ENCODE assay signal across 9 cellular contexts in genomic region chr4:70703695-70704332, GRCh38. TPM values are rescaled to one million over a fixed set of nuclear protein-coding genes. Genes with fewer than 3 reads are reported as not detected.
DNase-seq lines count a peak whose midpoint lies in the region; ATAC-seq and TF ChIP-seq lines count a peak whose summit lies in the region.
"Had no signal": no experiment of that assay in that cellular context is flagged by ENCODE, and none has a peak within 500 bp of the region (broad histone marks: within the 10 kb centered on the region; RNA-seq: fewer than 3 reads in every experiment).

No MANE protein-coding gene starts in this region.

- no peaks in the 10 kb centered on the region for H3K36me3 ChIP-seq in HCT116 (ENCODE audit: control insufficient read depth in 1 of 2, insufficient read depth in 2 of 2, low read length in 2 of 2)
- H3K36me3 ChIP-seq in OCI-LY1 (ENCODE audit: insufficient read depth, low read length): no peaks in the 10 kb centered on the region
- no peaks in the 10 kb centered on the region for H3K36me3 ChIP-seq in tibial nerve

- peak overlapping the region; percentile 79 for H3K4me2 ChIP-seq in HCT116 (ENCODE audit: low read length)
- peak overlapping the region; percentile 89 for H3K4me2 ChIP-seq in OCI-LY1 (ENCODE audit: low read length)

- POLR2A ChIA-PET in HCT116 (lab: Charles Lee): interaction anchor here (1.3 to 2.1 kb wide), 3 partner anchors 10 to 119 kb away, joined by 3 to 11 read pairs (median 4); no protein-coding TSS in a partner anchor

- H2AFZ ChIP-seq in HCT116 (ENCODE audit: low read depth, low read length, poor library complexity, severe bottlenecking) (peak overlapping the region; percentile 62), OCI-LY1 (ENCODE audit: low read length) (no peak overlapping the region)

- WGBS in tibial nerve, 2 donors: 1 to 3% methylated on average over 14 of the region's 14 CpGs

- H4K20me1 ChIP-seq in HCT116 (ENCODE audit: insufficient read depth): no peaks in the 10 kb centered on the region
- H4K20me1 ChIP-seq in OCI-LY1 (ENCODE audit: insufficient read depth, low read length): no peaks in the 10 kb centered on the region

- BruUV-seq in HCT116 (replicated peaks; lab: Mats Ljungman, UMichigan): TSS peak; percentile 95

- H3K9me3 ChIP-seq in HCT116 (ENCODE audit: control insufficient read depth in 1 of 2, insufficient read depth in 1 of 2, low read depth in 1 of 2, low read length in 2 of 2) (no peaks in the 10 kb centered on the region), OCI-LY1 (ENCODE audit: low read length) (no peaks in the 10 kb centered on the region), tibial nerve (no peaks in the 10 kb centered on the region)

- H3K9me2 ChIP-seq in HCT116 (ENCODE audit: insufficient read depth) (no peaks in the 10 kb centered on the region), OCI-LY1 (ENCODE audit: low read depth, low read length) (no peaks in the 10 kb centered on the region)

- H3K27me3 Mint-ChIP-seq in CD14-positive monocyte (ENCODE audit: low read depth in 3 of 3) (no peaks in the 10 kb centered on the region), memory B cell (no peaks in the 10 kb centered on the region)

- H3K27ac Mint-ChIP-seq in CD14-positive monocyte: peak overlapping the region; percentile 74 to 91 (median 83)
- peak overlapping the region; percentile 96 for H3K27ac Mint-ChIP-seq in memory B cell

- no peak for TF ChIP-seq RAD21 in HCT116 (IDR thresholded peaks at IDR 0.05; ENCODE audit: low read depth)

- TF ChIP-seq POLR2A in HCT116 (IDR thresholded peaks at IDR 0.05; ENCODE audit: borderline replicate concordance, extremely low read depth, insufficient read depth, insufficient read length): no peak
- no peak for TF ChIP-seq POLR2A in tibial nerve (IDR thresholded peaks at IDR 0.05)

- H3K4me3 ChIP-seq in HCT116 (replicated peaks in 1 of 2; ENCODE audit: low read depth in 1 of 2, low read length in 2 of 2): peak overlapping the region; percentile 64 to 70
- peak overlapping the region; percentile 73 for H3K4me3 ChIP-seq in OCI-LY1 (ENCODE audit: low read depth, low read length, poor library complexity, severe bottlenecking)
- H3K4me3 ChIP-seq in tibial nerve: peak overlapping the region; percentile 62 to 85 (median 82)

- CTCF ChIA-PET in HCT116 (lab: Charles Lee): interaction anchor here (1.0 to 1.3 kb wide), 3 partner anchors 15 to 33 kb away, joined by 3 to 5 read pairs (median 3); no protein-coding TSS in a partner anchor

- intact Hi-C loops in CD14-positive monocyte (cut with micrococcal nuclease): loop anchor here (2.0 to 10.0 kb wide), 3 partner anchors 15 to 51 kb away; partner anchors contain the start of gene UTP3 (in 1 of the 2)
- intact Hi-C loops in HCT116 (cut with micrococcal nuclease): loop anchor here (2.0 kb wide), 1 partner anchor 15 kb away; the partner anchor contains the start of gene UTP3

- H3K27ac ChIP-seq in HCT116 (ENCODE audit: low read depth, low read length) (peak overlapping the region; percentile 95), OCI-LY1 (ENCODE audit: low read depth, low read length, poor library complexity, severe bottlenecking) (peak overlapping the region; percentile 96), cingulate gyrus (ENCODE audit: low read depth, low read length) (peak overlapping the region; percentile 78), tibial nerve (peak overlapping the region; percentile 79 to 95 (median 90))

- TF ChIP-seq CTCF in CD14-positive monocyte (IDR thresholded peaks at IDR 0.05) (no peak), HCT116 (IDR thresholded peaks at IDR 0.05 in 2 of 3, conservative IDR thresholded peaks at IDR 0.05 in 1 of 3; ENCODE audit: borderline replicate concordance in 1 of 3, insufficient read depth in 1 of 3, low read depth in 2 of 3, low read length in 2 of 3) (no peak), OCI-LY1 (IDR thresholded peaks at IDR 0.05; ENCODE audit: low read length) (no peak), tibial nerve (IDR thresholded peaks at IDR 0.05) (no peak)

- no peak for DNase-seq in CD14-positive monocyte (ENCODE audit: low spot score)
- no peak for DNase-seq in HCT116 (ENCODE audit: low read depth, low spot score)
- no peak for DNase-seq in memory B cell (ENCODE audit: low spot score in 2 of 2)
- DNase-seq in tibial nerve (ENCODE audit: low spot score in 2 of 2): peak in 1 of 2 donors; percentile 23
- DNase-seq in activated CD4-positive, CD25-positive, alpha-beta regulatory T cell (lab: John Stamatoyannopoulos, UW): no peak

- H3K9me3 Mint-ChIP-seq in CD14-positive monocyte: no peaks in the 10 kb centered on the region
- H3K9me3 Mint-ChIP-seq in memory B cell: no peaks in the 10 kb centered on the region

- ATAC-seq in HCT116 (0 out of 2 replicates have a peak, but pooled peaks have one; percentile 1), memory B cell (ENCODE audit: low read depth) (no peak), HG02571 (IDR thresholded peaks at IDR 0.05; ENCODE audit: unreplicated experiment) (no peak)

- peaks cover 25% of the 10 kb centered on the region for H3K4me1 Mint-ChIP-seq in CD14-positive monocyte
- peaks cover 19% of the 10 kb centered on the region for H3K4me1 Mint-ChIP-seq in memory B cell

- H3K79me2 ChIP-seq in HCT116 (ENCODE audit: insufficient read depth, low read length): peaks cover 32% of the 10 kb centered on the region
- H3K79me2 ChIP-seq in OCI-LY1 (ENCODE audit: insufficient read depth, low read length): peaks cover 32% of the 10 kb centered on the region

- no peaks in the 10 kb centered on the region for H3F3A ChIP-seq in OCI-LY1 (ENCODE audit: insufficient read depth, low read length)

- H3K4me1 ChIP-seq in HCT116 (ENCODE audit: control insufficient read depth in 1 of 2, insufficient read depth in 2 of 2, low read length in 2 of 2) (peaks cover 19 to 28% of the 10 kb centered on the region in 2 experiments), OCI-LY1 (ENCODE audit: insufficient read depth, low read length, severe bottlenecking) (peaks cover 65% of the 10 kb centered on the region), tibial nerve (peaks cover 0 to 30% (median 14%) of the 10 kb centered on the region in 4 donors)

- RAD21 ChIA-PET in HCT116 (lab: Charles Lee; ENCODE audit: low non-redundant PET in 1 of 2, low total read pairs in 2 of 2, uncharacterized antibody in 2 of 2, unreplicated experiment in 2 of 2): no interaction called here

- no peak for TF ChIP-seq EP300 in tibial nerve (IDR thresholded peaks at IDR 0.05)

- H3K27me3 ChIP-seq in HCT116 (ENCODE audit: insufficient read depth, low read length) (no peaks in the 10 kb centered on the region), OCI-LY1 (ENCODE audit: insufficient read depth, low read length) (no peaks in the 10 kb centered on the region), tibial nerve (no peaks in the 10 kb centered on the region)

- peak overlapping the region; percentile 89 to 92 for H3K4me3 Mint-ChIP-seq in CD14-positive monocyte
- H3K4me3 Mint-ChIP-seq in memory B cell: peak overlapping the region; percentile 97

- H3K36me3 Mint-ChIP-seq in CD14-positive monocyte (no peaks in the 10 kb centered on the region), memory B cell (no peaks in the 10 kb centered on the region)

- H3K9ac ChIP-seq in HCT116 (ENCODE audit: low read length) (peak overlapping the region; percentile 77), OCI-LY1 (ENCODE audit: low read length) (peak overlapping the region; percentile 76)

TF ChIP-seq in HCT116, 20 proteins besides CTCF, POLR2A, EP300 and RAD21:
- TF ChIP-seq EGR1 (IDR thresholded peaks at IDR 0.05; ENCODE audit: low read depth) (no peak), SIN3A (IDR thresholded peaks at IDR 0.05; ENCODE audit: low read depth) (no peak; the same call in 1 of the 2 replicates), EZH2 (IDR thresholded peaks at IDR 0.05) (no peak), JUND (IDR thresholded peaks at IDR 0.05) (no peak; the same call in 1 of the 2 replicates), TCF7L2 (IDR thresholded peaks at IDR 0.05; ENCODE audit: borderline replicate concordance, extremely low read depth, insufficient read depth, insufficient read length) (no peak), FOSL1 (IDR thresholded peaks at IDR 0.05; ENCODE audit: low read depth) (0 out of 2 replicates have a peak, but pooled peaks have one; percentile 2), EZH2phosphoT487 (IDR thresholded peaks at IDR 0.05; ENCODE audit: borderline replicate concordance) (no peak), SRF (IDR thresholded peaks at IDR 0.05; ENCODE audit: low read depth) (no peak), CEBPB (IDR thresholded peaks at IDR 0.05; ENCODE audit: low read depth) (peak; percentile 81), YY1 (IDR thresholded peaks at IDR 0.05; ENCODE audit: extremely low read depth, insufficient replicate concordance, low read depth, low read length) (no peak), ATF3 (IDR thresholded peaks at IDR 0.05) (no peak), POLR2AphosphoS5 (IDR thresholded peaks at IDR 0.05; ENCODE audit: low read depth, low read length) (no peak)

RNA-seq across cellular contexts. Expression of gene UTP3, which starts 15.5 kb away (rescaled TPM):
- 10 to 100 TPM in 1 of 2 donors, 1 to 10 TPM in 1; 5.0 to 10.8 TPM for polyA plus RNA-seq in CD14-positive monocyte
- total RNA-seq in HCT116 (2021; ENCODE audit: unreplicated experiment) (33.7 TPM), tibial nerve (10 to 100 TPM; 14.3 to 19.4 (median 17.0) TPM)
- polyA plus RNA-seq in HCT116 (2012): 28.3 and 30.6 TPM in 2 replicates

RNA-seq across cellular contexts. Expression of gene RUFY3, which starts 17.9 kb away (rescaled TPM):
- polyA plus RNA-seq in CD14-positive monocyte: 10 to 100 TPM; 11.1 to 12.5 TPM
- total RNA-seq in HCT116 (2021; ENCODE audit: unreplicated experiment) (32.9 TPM), tibial nerve (100 to 1,000 TPM in 1 of 4 donors, 10 to 100 TPM in 3; 84.5 to 124 (median 88.8) TPM)
- polyA plus RNA-seq in HCT116 (2012): 9.0 and 9.6 TPM in 2 replicates

RNA-seq across cellular contexts. Expression of gene JCHAIN, which starts 37.5 kb away (rescaled TPM):
- 1 to 10 TPM; 1.9 to 6.0 TPM for polyA plus RNA-seq in CD14-positive monocyte
- 0.79 TPM for total RNA-seq in HCT116 (2021; ENCODE audit: unreplicated experiment)
- 0.32 TPM in 1 of 2 replicates, not detected in the other for polyA plus RNA-seq in HCT116 (2012)
- 10 to 100 TPM in 1 of 4 donors, 1 to 10 TPM in 3; 3.1 to 17.4 (median 4.8) TPM for total RNA-seq in tibial nerve
- total RNA-seq: NCI-H460 had no signal
